In genomic region chrX:119376312-119376711, GRCh38 we compare ENCODE assay signal across 9 cellular contexts.
"Had no signal": no experiment of that assay in that cellular context is flagged by ENCODE, and none has a peak within 500 bp of the region (broad histone marks: within the 10 kb centered on the region; RNA-seq: fewer than 3 reads in every experiment).

No MANE protein-coding gene starts in this region.

- FAIRE-seq: HTR-8/SVneo had no signal

- H3K4me1 ChIP-seq: HAP-1 had no signal

- H3K4me3 Mint-ChIP-seq: HFFc6, IgD-negative memory B cell had no signal

- H3K4me1 Mint-ChIP-seq: IgD-negative memory B cell had no signal

- H3K36me3 ChIP-seq: HAP-1 had no signal

- H2AFZ ChIP-seq: GM23248 had no signal

- H3K36me3 Mint-ChIP-seq: IgD-negative memory B cell had no signal

- H3K4me3 ChIP-seq: GM23248, HAP-1 had no signal

- H3K9me3 Mint-ChIP-seq: HFFc6, IgD-negative memory B cell had no signal

- H3K9me3 ChIP-seq: HAP-1 had no signal

- ATAC-seq: HCT116 had no signal

- H3K27ac Mint-ChIP-seq: IgD-negative memory B cell had no signal

- H3K9ac ChIP-seq: GM23248 had no signal

- DNase-seq: GOT3, H7, KBM-7 had no signal
